18 cellular contexts compared by ENCODE assay signal in the genomic region with DNA sequence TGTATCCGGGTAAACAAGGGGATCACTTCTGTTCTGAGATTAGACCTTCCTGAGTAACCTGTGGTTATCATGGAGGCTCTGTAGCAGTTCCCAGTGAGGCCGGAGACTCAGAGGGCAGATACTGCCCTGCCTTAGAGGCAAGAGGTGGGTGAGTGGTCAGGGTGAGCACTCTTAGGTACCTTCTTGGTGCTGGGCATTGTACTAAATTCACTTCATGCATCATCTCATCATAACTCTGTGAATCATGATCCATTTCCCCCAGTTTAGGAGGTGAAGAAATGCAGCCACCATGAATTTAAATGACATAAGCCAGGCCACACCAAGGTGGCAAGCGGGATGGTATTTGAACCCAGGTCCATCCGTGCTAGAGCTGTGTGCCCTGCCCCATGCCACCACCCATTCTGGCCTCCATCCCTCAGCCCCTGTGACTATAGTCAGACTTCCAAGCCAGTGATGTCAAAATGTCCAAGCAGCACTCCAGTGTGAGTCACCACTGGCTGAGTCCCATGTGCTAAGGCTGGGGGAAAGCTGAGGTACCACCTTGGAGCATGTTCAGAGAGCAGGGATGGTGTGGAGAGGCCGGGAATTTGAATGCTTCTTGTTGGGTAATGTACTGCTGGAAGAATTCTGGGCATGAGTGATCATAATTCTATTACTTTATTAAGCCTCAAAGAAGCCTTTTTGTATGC.
"Had no signal": no experiment of that assay in that cellular context is flagged by ENCODE, and none has a peak within 500 bp of the region (broad histone marks: within the 10 kb centered on the region; RNA-seq: fewer than 3 reads in every experiment).

No MANE protein-coding gene starts in this region.

- H3K4me1 ChIP-seq: adrenal gland, foreskin keratinocyte, heart left ventricle, left lung, tibial artery, vagina had no signal

- H3K27me3 ChIP-seq: adrenal gland, brain microvascular endothelial cell, foreskin keratinocyte, heart left ventricle, left lung, tibial artery, vagina had no signal

- H3K36me3 ChIP-seq: adrenal gland, brain microvascular endothelial cell, heart left ventricle, left lung, tibial artery, vagina had no signal

- DNase-seq: activated CD4-positive, alpha-beta T cell treated with anti-CD3 and anti-CD28 coated beads, Interleukin-2, amount 10 ng/mL, durations not matched to agents 7 days and 5 days; activated CD4-positive, CD25-positive, alpha-beta regulatory T cell; activated naive CD4-positive, alpha-beta T cell treated with anti-CD3 and anti-CD28 coated beads, Interleukin-2, amount 10 ng/mL, durations not matched to agents 7 days and 5 days; activated T-cell treated with anti-CD3 and anti-CD28 coated beads for 4 hours; adrenal gland; brain microvascular endothelial cell; cerebellar nuclear complex; endodermal cell; erythroblast; foreskin keratinocyte; heart left ventricle; left lung; natural killer cell; occipital lobe; T-helper 2 cell; tibial artery had no signal

- H3K4me3 ChIP-seq: adrenal gland, heart left ventricle, left lung, tibial artery, vagina had no signal

- ATAC-seq: activated T-helper 17 cell treated with anti-CD3 and anti-CD28 coated beads, Interleukin-2, amount 50 U/mL, for 72 hours; foreskin keratinocyte; left lung; natural killer cell had no signal

- H3K27ac ChIP-seq: adrenal gland, brain microvascular endothelial cell, foreskin keratinocyte, heart left ventricle, left lung, tibial artery, vagina had no signal

- H3K9me3 ChIP-seq: adrenal gland, heart left ventricle, left lung, tibial artery, vagina had no signal
